ENCODE assay signal across 8 cellular contexts in the genomic region with DNA sequence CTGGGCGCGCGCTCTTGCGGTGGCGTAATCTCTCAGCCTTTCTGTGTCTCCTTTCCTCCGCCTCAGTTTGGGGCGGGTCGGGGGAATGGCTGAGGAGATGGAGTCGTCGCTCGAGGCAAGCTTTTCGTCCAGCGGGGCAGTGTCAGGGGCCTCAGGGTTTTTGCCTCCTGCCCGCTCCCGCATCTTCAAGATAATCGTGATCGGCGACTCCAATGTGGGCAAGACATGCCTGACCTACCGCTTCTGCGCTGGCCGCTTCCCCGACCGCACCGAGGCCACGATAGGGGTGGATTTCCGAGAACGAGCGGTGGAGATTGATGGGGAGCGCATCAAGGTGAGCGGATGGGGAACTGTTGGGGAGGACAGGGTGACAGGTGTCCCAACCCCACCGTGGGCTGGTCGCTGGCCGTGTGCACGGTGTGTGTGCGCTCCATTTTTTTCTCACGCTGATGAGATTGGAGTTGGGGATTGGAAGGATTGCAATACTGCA. TPM values are rescaled to one million over a fixed set of nuclear protein-coding genes. Genes with fewer than 3 reads are reported as not detected.
DNase-seq lines count a peak whose midpoint lies in the region; ATAC-seq and TF ChIP-seq lines count a peak whose summit lies in the region.

Gene RAB33B (plus strand): TSS at position 11 of the 490 bp plus-strand sequence. CDS start 75 bp downstream, at position 86.

- ATAC-seq in GM21423 (IDR thresholded peaks at IDR 0.05; ENCODE audit: unreplicated experiment): peak; percentile 3
- ATAC-seq in body of pancreas: peak; percentile 3
- ATAC-seq in stimulated activated naive CD8-positive, alpha-beta T cell treated with anti-CD3 and anti-CD28 coated beads, Interleukin-15, amount 100 ng/mL, for 72 hours: peak; percentile 14

- no peaks in the 10 kb centered on the region for H3K9me2 ChIP-seq in Karpas-422 (replicated peaks; ENCODE audit: insufficient read depth, low read length)

- peak within 1 kb of the TSS; percentile 96 to 99 (median 98) for H3K27ac Mint-ChIP-seq in immature natural killer cell
- H3K27ac Mint-ChIP-seq in stimulated activated naive CD8-positive, alpha-beta T cell treated with anti-CD3 and anti-CD28 coated beads, Interleukin-15, amount 100 ng/mL, for 72 hours: peak within 1 kb of the TSS; percentile 98 to 99

- H3K4me3 ChIP-seq in Karpas-422 (ENCODE audit: low read length) (peak within 1 kb of the TSS; percentile 97), body of pancreas (peak within 1 kb of the TSS; percentile 68)

- H3K36me3 ChIP-seq in Karpas-422 (ENCODE audit: insufficient read depth, low read length): no peaks in the 10 kb centered on the region
- no peaks in the 10 kb centered on the region for H3K36me3 ChIP-seq in body of pancreas (replicated peaks in 1 of 2; ENCODE audit: insufficient read depth in 1 of 2, low read depth in 2 of 2)

- DNase-seq in EL: peak; percentile 88
- peak; percentile 69 for DNase-seq in Karpas-422
- peak in 1 of 4 donors; percentile 34 for DNase-seq in body of pancreas
- DNase-seq in immature natural killer cell: no peak
- DNase-seq in stimulated activated naive CD8-positive, alpha-beta T cell treated with anti-CD3 and anti-CD28 coated beads, Interleukin-15, amount 100 ng/mL, for 72 hours: no peak
- DNase-seq in amniotic stem cell (lab: John Stamatoyannopoulos, UW): no peak
- DNase-seq in middle frontal gyrus (ENCODE audit: extremely low spot score, low spot score): no peak

- H3K9me3 Mint-ChIP-seq in immature natural killer cell: no peaks in the 10 kb centered on the region
- no peaks in the 10 kb centered on the region for H3K9me3 Mint-ChIP-seq in stimulated activated naive CD8-positive, alpha-beta T cell treated with anti-CD3 and anti-CD28 coated beads, Interleukin-15, amount 100 ng/mL, for 72 hours

- peaks cover 76% of the 10 kb centered on the region for H3K79me2 ChIP-seq in Karpas-422 (ENCODE audit: low read length)

- WGBS in body of pancreas, 2 donors: 0 to 1% methylated on average over 12 to 36 of the region's 36 CpGs

- intact Hi-C loops in body of pancreas (cut with DNase I): no loop called here

- no peaks in the 10 kb centered on the region for H3K27me3 ChIP-seq in Karpas-422 (ENCODE audit: low read length)
- H3K27me3 ChIP-seq in body of pancreas: no peaks in the 10 kb centered on the region

- no peak for TF ChIP-seq CTCF in body of pancreas (IDR thresholded peaks at IDR 0.05)

- peaks cover 11 to 15% (median 15%) of the 10 kb centered on the region in 3 donors for H3K27me3 Mint-ChIP-seq in immature natural killer cell (ENCODE audit: low read depth in 3 of 3)
- H3K27me3 Mint-ChIP-seq in stimulated activated naive CD8-positive, alpha-beta T cell treated with anti-CD3 and anti-CD28 coated beads, Interleukin-15, amount 100 ng/mL, for 72 hours: no peaks in the 10 kb centered on the region

- peak within 1 kb of the TSS; percentile 88 for H3K27ac ChIP-seq in Karpas-422 (ENCODE audit: low read length)
- peak within 1 kb of the TSS; percentile 95 to 99 (median 97) for H3K27ac ChIP-seq in body of pancreas

- H3K9me3 ChIP-seq in Karpas-422 (ENCODE audit: low read length) (no peaks in the 10 kb centered on the region), body of pancreas (no peaks in the 10 kb centered on the region)

- no peaks in the 10 kb centered on the region for H3K36me3 Mint-ChIP-seq in immature natural killer cell

- H3K4me1 ChIP-seq in Karpas-422 (ENCODE audit: low read length) (peaks cover 60% of the 10 kb centered on the region), body of pancreas (peaks cover 49% of the 10 kb centered on the region)

- H2AFZ ChIP-seq in Karpas-422 (ENCODE audit: low read length): peak within 1 kb of the TSS; percentile 44; the same call in 1 of the 2 replicates

- no peaks in the 10 kb centered on the region; the same call in 1 of the 2 replicates for H4K20me1 ChIP-seq in Karpas-422 (ENCODE audit: insufficient read depth, low read depth, low read length)

- peak within 1 kb of the TSS; percentile 93 to 98 (median 97) for H3K4me3 Mint-ChIP-seq in immature natural killer cell
- H3K4me3 Mint-ChIP-seq in stimulated activated naive CD8-positive, alpha-beta T cell treated with anti-CD3 and anti-CD28 coated beads, Interleukin-15, amount 100 ng/mL, for 72 hours: peak within 1 kb of the TSS; percentile 91 to 97

- peak within 1 kb of the TSS; percentile 91 for H3K9ac ChIP-seq in Karpas-422 (ENCODE audit: low read length)

- peaks cover 61 to 73% of the 10 kb centered on the region in 2 donors for H3K4me1 Mint-ChIP-seq in immature natural killer cell
- H3K4me1 Mint-ChIP-seq in stimulated activated naive CD8-positive, alpha-beta T cell treated with anti-CD3 and anti-CD28 coated beads, Interleukin-15, amount 100 ng/mL, for 72 hours: peaks cover 58% of the 10 kb centered on the region

- H3K4me2 ChIP-seq in Karpas-422 (ENCODE audit: low read depth, low read length, poor library complexity, severe bottlenecking): peak within 1 kb of the TSS; percentile 94

- peak; percentile 87 to 97 (median 94) for TF ChIP-seq POLR2A in body of pancreas (IDR thresholded peaks at IDR 0.05)

RNA-seq across cellular contexts. Expression of gene RAB33B, which starts in this region (rescaled TPM):
- 9.2 and 17.2 TPM in 2 replicates for total RNA-seq in Karpas-422 (2014; rRNA removed; shearing (Covaris generic); ENCODE audit: low replicate concordance)
- total RNA-seq in body of pancreas: 10 to 100 TPM in 1 of 2 donors, 1 to 10 TPM in 1; 4.0 to 10.1 TPM
- polyA plus RNA-seq in immature natural killer cell: 1 to 10 TPM; 2.8 to 6.8 (median 3.8) TPM

Comparison
In these comparisons a context has a peak if more than half of its experiments do, and no peak if none do; other contexts are left out.
1. DNase-seq: peak in EL (single experiment) and Karpas-422 (single experiment); none in immature natural killer cell (0 of 3), stimulated activated naive CD8-positive, alpha-beta T cell treated with anti-CD3 and anti-CD28 coated beads, Interleukin-15, amount 100 ng/mL, for 72 hours (0 of 2), amniotic stem cell (single experiment) and middle frontal gyrus (single experiment).
2. Peak in every context shown above with its lines, with median percentiles within 50 percentile points of each other: ATAC-seq.